Comparison of ENCODE assay signal across 9 cellular contexts in genomic region chr15:51736646-51737537, GRCh38. TPM values are rescaled to one million over a fixed set of nuclear protein-coding genes. Genes with fewer than 3 reads are reported as not detected.
DNase-seq lines count a peak whose midpoint lies in the region; ATAC-seq, FAIRE-seq and TF ChIP-seq lines count a peak whose summit lies in the region.
"Had no signal": no experiment of that assay in that cellular context is flagged by ENCODE, and none has a peak within 500 bp of the region (broad histone marks: within the 10 kb centered on the region; RNA-seq: fewer than 3 reads in every experiment).

No MANE protein-coding gene starts in this region.

- peak; percentile 55 for ATAC-seq in GM12878

- H3K27ac ChIP-seq in GM12878 (ENCODE audit: control insufficient read depth, insufficient read depth) = peak overlapping the region; percentile 94
- H3K27ac ChIP-seq in spleen = peak overlapping the region; percentile 89 to 96 (median 94)

- SMC1A ChIA-PET in GM12878 (lab: Charles Lee; ENCODE audit: uncharacterized antibody, unreplicated experiment) = interaction anchor here (1.1 to 5.2 kb wide), 17 partner anchors 11 to 484 kb away, joined by 3 to 45 read pairs (median 4); partner anchors contain the start of gene DMXL2

- TF ChIP-seq CTCF in GM20000 (IDR thresholded peaks at IDR 0.05; ENCODE audit: extremely low read depth, missing control alignments) (no peak), GM12878 (IDR thresholded peaks at IDR 0.05 in 2 of 3, conservative IDR thresholded peaks at IDR 0.05 in 1 of 3; ENCODE audit: control insufficient read depth in 2 of 3, extremely low read depth in 1 of 3, insufficient read depth in 1 of 3, low read depth in 3 of 3, low read length in 3 of 3) (no peak), spleen (IDR thresholded peaks at IDR 0.05 in 8 of 11, conservative IDR thresholded peaks at IDR 0.05 in 3 of 11) (no peak)

- H3K4me1 Mint-ChIP-seq in T-helper 1 cell treated with Interleukin-12 subunit alpha and Interleukin-12 subunit beta and Interleukin-4 antibody, amounts not matched to agents 30 μg/mL and 1 μg/mL, for 36 hours (ENCODE audit: low read depth) = peaks cover 51% of the 10 kb centered on the region
- H3K4me1 Mint-ChIP-seq in immature natural killer cell = peaks cover 62 to 64% of the 10 kb centered on the region in 2 donors

- peaks cover 61% of the 10 kb centered on the region for H3K79me2 ChIP-seq in GM12878 (ENCODE audit: control insufficient read depth, insufficient read depth, low read length)

- H3K4me1 ChIP-seq in GM12878 (ENCODE audit: control insufficient read depth, insufficient read depth, low read length) = peaks cover 31% of the 10 kb centered on the region
- H3K4me1 ChIP-seq in spleen = peaks cover 49 to 63% (median 59%) of the 10 kb centered on the region in 6 donors

- no peaks in the 10 kb centered on the region for H3K27me3 ChIP-seq in GM12878 (replicated peaks in 1 of 2; ENCODE audit: control insufficient read depth in 2 of 2, insufficient read depth in 2 of 2, low read length in 1 of 2)
- no peaks in the 10 kb centered on the region for H3K27me3 ChIP-seq in spleen (replicated peaks in 1 of 7)

- H3K36me3 ChIP-seq in GM12878 (ENCODE audit: control insufficient read depth in 2 of 2, insufficient read depth in 2 of 2, low read length in 1 of 2) (no peaks in the 10 kb centered on the region), spleen (no peaks in the 10 kb centered on the region)

- no peak for TF ChIP-seq RAD21 in GM12878 (IDR thresholded peaks at IDR 0.05; ENCODE audit: insufficient read depth, low read depth, low read length)

- H3K27ac Mint-ChIP-seq in T-helper 1 cell treated with Interleukin-12 subunit alpha and Interleukin-12 subunit beta and Interleukin-4 antibody, amounts not matched to agents 30 μg/mL and 1 μg/mL, for 36 hours = peak overlapping the region; percentile 82
- peak overlapping the region; percentile 84 to 97 (median 94) for H3K27ac Mint-ChIP-seq in immature natural killer cell

- CTCF ChIA-PET in GM12878 (lab: Yijun Ruan, JAX) = interaction anchor here (0.6 to 10.1 kb wide), 16 partner anchors 9 to 491 kb away, joined by 3 to 136 read pairs (median 4); partner anchors contain the start of gene DMXL2

- under 1% methylated on average over 50 of the region's 74 CpGs for WGBS in GM12878 (ENCODE audit: insufficient coverage, insufficient replicate concordance, low lambda C conversion rate, missing lambda C conversion rate)
- WGBS in spleen, 5 donors = 1 to 3% (median 1%) methylated on average over 9 to 74 of the region's 74 CpGs

- no peaks in the 10 kb centered on the region for H3K9me3 Mint-ChIP-seq in T-helper 1 cell treated with Interleukin-12 subunit alpha and Interleukin-12 subunit beta and Interleukin-4 antibody, amounts not matched to agents 30 μg/mL and 1 μg/mL, for 36 hours
- H3K9me3 Mint-ChIP-seq in immature natural killer cell = no peaks in the 10 kb centered on the region

- H3K27me3 Mint-ChIP-seq in T-helper 1 cell treated with Interleukin-12 subunit alpha and Interleukin-12 subunit beta and Interleukin-4 antibody, amounts not matched to agents 30 μg/mL and 1 μg/mL, for 36 hours (ENCODE audit: low read depth) = no peaks in the 10 kb centered on the region
- peaks cover 0 to 6% (median 0%) of the 10 kb centered on the region in 3 donors for H3K27me3 Mint-ChIP-seq in immature natural killer cell (ENCODE audit: low read depth in 3 of 3)

- H4K20me1 ChIP-seq in GM12878 (ENCODE audit: control insufficient read depth, insufficient read depth) = no peaks in the 10 kb centered on the region

- H2AFZ ChIP-seq in GM12878 (ENCODE audit: control insufficient read depth, low read depth, low read length) = peak overlapping the region; percentile 73

- DNase-seq in D341Med (ENCODE audit: low spot score) (peak; percentile 86), GM20000 (ENCODE audit: low spot score) (peak; percentile 74), HuH-7 (ENCODE audit: low spot score) (peak; percentile 42), GM12878 (ENCODE audit: low read depth, low spot score) (no peak), immature natural killer cell (peak; percentile 46 to 58 (median 56)), spleen (peak; percentile 93), GF-D8 (lab: John Stamatoyannopoulos, UW) (no peak)

- H3K36me3 Mint-ChIP-seq in T-helper 1 cell treated with Interleukin-12 subunit alpha and Interleukin-12 subunit beta and Interleukin-4 antibody, amounts not matched to agents 30 μg/mL and 1 μg/mL, for 36 hours (ENCODE audit: low read depth) = peaks cover 13% of the 10 kb centered on the region
- no peaks in the 10 kb centered on the region for H3K36me3 Mint-ChIP-seq in immature natural killer cell

- peak overlapping the region; percentile 88 for H3K4me3 Mint-ChIP-seq in T-helper 1 cell treated with Interleukin-12 subunit alpha and Interleukin-12 subunit beta and Interleukin-4 antibody, amounts not matched to agents 30 μg/mL and 1 μg/mL, for 36 hours
- peak overlapping the region; percentile 91 to 94 (median 92) for H3K4me3 Mint-ChIP-seq in immature natural killer cell

- RAD21 ChIA-PET in GM12878 (lab: Charles Lee; ENCODE audit: unreplicated experiment) = interaction anchor here (0.6 to 5.5 kb wide), 16 partner anchors 11 to 730 kb away, joined by 3 to 33 read pairs (median 3); no protein-coding TSS in a partner anchor

- peak overlapping the region; percentile 78 for H3K9ac ChIP-seq in GM12878 (ENCODE audit: control insufficient read depth, insufficient read depth, low read length)

- POLR2A ChIA-PET in GM12878 (lab: Charles Lee) = interaction anchor here (0.5 to 2.4 kb wide), 9 partner anchors 9 to 115 kb away, joined by 3 to 11 read pairs (median 4); partner anchors contain the start of gene DMXL2

- H3K4me2 ChIP-seq in GM12878 (ENCODE audit: control insufficient read depth, insufficient read depth) = peak overlapping the region; percentile 95

- FAIRE-seq in GM12878 (lab: Jason Lieb, UNC) = no peak
- FAIRE-seq: colon had no signal

- TF ChIP-seq POLR2A in GM12878 (IDR thresholded peaks at IDR 0.05; ENCODE audit: low read depth, low read length) = peak; percentile 63; the same call in 1 of the 2 replicates
- TF ChIP-seq POLR2A in spleen (IDR thresholded peaks at IDR 0.05) = no peak

- in situ Hi-C loops in GM12878 (cut with MboI) = no loop called here

- H3K4me3 ChIP-seq in GM12878 (peak overlapping the region; percentile 77), spleen (peak overlapping the region; percentile 64 to 93 (median 86))

- H3K9me3 ChIP-seq in GM12878 (replicated peaks; ENCODE audit: control insufficient read depth, insufficient read depth, low read length) (no peaks in the 10 kb centered on the region), spleen (no peaks in the 10 kb centered on the region)

- BruUV-seq in GM12878 (replicated peaks; lab: Mats Ljungman, UMichigan) = no TSS peak

- intact Hi-C loops in GM12878 (cut with micrococcal nuclease; ENCODE audit: unreplicated experiment) = loop anchor here (1.0 to 10.0 kb wide), 5 partner anchors 40 to 368 kb away; partner anchors contain the start of gene DMXL2
- intact Hi-C loops in spleen (cut with DNase I; ENCODE audit: low total_unique reads) = no loop called here

- no peak for TF ChIP-seq EP300 in GM12878 (IDR thresholded peaks at IDR 0.05; ENCODE audit: borderline replicate concordance in 1 of 2, control insufficient read depth in 1 of 2, low read depth in 2 of 2, low read length in 2 of 2)

RNA-seq across cellular contexts. Expression of gene LYSMD2, which starts 0.6 kb away (rescaled TPM):
- total RNA-seq in GM12878 (2013; cell fraction: nucleolus; rRNA removed) = 6.2 and 7.8 TPM in 2 replicates
- 36.8 and 51.3 TPM in 2 replicates for total RNA-seq in GM12878 (2014; rRNA removed)
- 42.4 and 44.4 TPM in 2 replicates for total RNA-seq in GM12878 (2014; rRNA removed; fragmentation: Illumina TruSeq; extraction: Trizol)
- total RNA-seq in GM12878 (2021) = 41.9 and 42.1 TPM in 2 replicates
- polyA plus RNA-seq in GM12878 (2011; ENCODE audit: low read depth) = 10.6 TPM
- polyA plus RNA-seq in GM12878 (2011; rRNA removed) = 61.2 and 96.0 TPM in 2 replicates
- 19.3 and 34.3 TPM in 2 replicates for polyA plus RNA-seq in GM12878 (2011; cell fraction: cytosol; rRNA removed)
- 18.3 and 18.4 TPM in 2 replicates for polyA plus RNA-seq in GM12878 (2011; cell fraction: nucleus; rRNA removed)
- 12.4 and 16.1 TPM in 2 replicates for polyA plus RNA-seq in GM12878 (2012)
- 40.3 and 50.4 TPM in 2 replicates for polyA plus RNA-seq in GM12878 (2014; fragmentation: Illumina TruSeq; extraction: Trizol)
- polyA plus RNA-seq in GM12878 (2014; fragmentation: Nextera tagmentation; extraction: Ambion mirVana) = 10 to 100 TPM; 30.5 to 61.3 TPM
- 40.9 and 48.5 TPM in 2 replicates for polyA plus RNA-seq in GM12878 (2014; rRNA removed)
- polyA plus RNA-seq in GM12878 (2016; fragmentation: Nextera tagmentation; extraction: Ambion mirVana) = 10 to 100 TPM; 49.4 to 54.9 TPM
- 8.7 and 9.4 TPM in 2 replicates for polyA minus RNA-seq in GM12878 (2011; rRNA and poly(A)+ RNA removed)
- polyA minus RNA-seq in GM12878 (2011; cell fraction: cytosol; rRNA and poly(A)+ RNA removed) = 5.3 and 8.7 TPM in 2 replicates
- polyA minus RNA-seq in GM12878 (2011; cell fraction: nucleus; rRNA and poly(A)+ RNA removed) = 3.6 and 6.5 TPM in 2 replicates
- polyA plus RNA-seq in immature natural killer cell = 10 to 100 TPM; 24.9 to 36.2 (median 33.6) TPM
- total RNA-seq in spleen = 10 to 100 TPM; 18.1 to 41.7 (median 24.2) TPM
- 10 to 100 TPM; 32.7 to 39.0 (median 35.5) TPM for polyA plus RNA-seq in spleen

RNA-seq across cellular contexts. Expression of gene TMOD2, which starts 14.5 kb away (rescaled TPM):
- 8.5 and 10.5 TPM in 2 replicates for total RNA-seq in GM12878 (2013; cell fraction: nucleolus; rRNA removed)
- total RNA-seq in GM12878 (2014; rRNA removed) (9.1 and 10.8 TPM in 2 replicates), GM12878 (2014; rRNA removed; fragmentation: Illumina TruSeq; extraction: Trizol) (12.6 and 13.9 TPM in 2 replicates), GM12878 (2021) (13.0 and 15.2 TPM in 2 replicates), spleen (10 to 100 TPM in 6 of 7 donors, 1 to 10 TPM in 1; 9.0 to 21.1 (median 15.9) TPM)
- 4.4 TPM for polyA plus RNA-seq in GM12878 (2011; ENCODE audit: low read depth)
- polyA plus RNA-seq in GM12878 (2011; rRNA removed) (0.61 and 0.66 TPM in 2 replicates), GM12878 (2014; fragmentation: Illumina TruSeq; extraction: Trizol) (10.5 and 16.0 TPM in 2 replicates), GM12878 (2014; fragmentation: Nextera tagmentation; extraction: Ambion mirVana) (1 to 10 TPM; 1.6 to 1.7 TPM), GM12878 (2014; rRNA removed) (6.9 and 7.6 TPM in 2 replicates), GM12878 (2016; fragmentation: Nextera tagmentation; extraction: Ambion mirVana) (1 to 10 TPM; 4.7 to 5.1 TPM), immature natural killer cell (under 1 TPM; 0.18 to 0.27 (median 0.23) TPM), spleen (1 to 10 TPM; 1.3 to 2.6 (median 1.6) TPM)
- 0.22 and 0.24 TPM in 2 replicates for polyA plus RNA-seq in GM12878 (2011; cell fraction: cytosol; rRNA removed)
- polyA plus RNA-seq in GM12878 (2011; cell fraction: nucleus; rRNA removed) = 0.54 and 0.86 TPM in 2 replicates
- polyA plus RNA-seq in GM12878 (2012) = 1.0 and 1.8 TPM in 2 replicates
- polyA minus RNA-seq in GM12878 (2011; rRNA and poly(A)+ RNA removed) = 0.41 and 0.59 TPM in 2 replicates
- polyA minus RNA-seq in GM12878 (2011; cell fraction: cytosol; rRNA and poly(A)+ RNA removed) = 0.13 TPM in 1 of 2 replicates, not detected in the other
- 0.36 and 0.86 TPM in 2 replicates for polyA minus RNA-seq in GM12878 (2011; cell fraction: nucleus; rRNA and poly(A)+ RNA removed)

RNA-seq across cellular contexts. Expression of gene SCG3, which starts 55.6 kb away (rescaled TPM):
- not detected in 2 replicates for total RNA-seq in GM12878 (2013; cell fraction: nucleolus; rRNA removed)
- not detected in 2 replicates for total RNA-seq in GM12878 (2014; rRNA removed)
- total RNA-seq in GM12878 (2014; rRNA removed; fragmentation: Illumina TruSeq; extraction: Trizol) = not detected in 2 replicates
- not detected in 2 replicates for total RNA-seq in GM12878 (2021)
- polyA plus RNA-seq in GM12878 (2011; ENCODE audit: low read depth) = not detected
- polyA plus RNA-seq in GM12878 (2011; rRNA removed) = not detected in 2 replicates
- not detected in 2 replicates for polyA plus RNA-seq in GM12878 (2011; cell fraction: cytosol; rRNA removed)
- not detected in 2 replicates for polyA plus RNA-seq in GM12878 (2011; cell fraction: nucleus; rRNA removed)
- not detected in 2 replicates for polyA plus RNA-seq in GM12878 (2012)
- 0.03 TPM in 1 of 2 replicates, not detected in the other for polyA plus RNA-seq in GM12878 (2014; fragmentation: Illumina TruSeq; extraction: Trizol)
- not detected for polyA plus RNA-seq in GM12878 (2014; fragmentation: Nextera tagmentation; extraction: Ambion mirVana)
- not detected in 2 replicates for polyA plus RNA-seq in GM12878 (2014; rRNA removed)
- under 1 TPM; 0.04 to 0.15 TPM for polyA plus RNA-seq in GM12878 (2016; fragmentation: Nextera tagmentation; extraction: Ambion mirVana)
- polyA minus RNA-seq in GM12878 (2011; rRNA and poly(A)+ RNA removed) = not detected in 2 replicates
- not detected in 2 replicates for polyA minus RNA-seq in GM12878 (2011; cell fraction: cytosol; rRNA and poly(A)+ RNA removed)
- not detected in 2 replicates for polyA minus RNA-seq in GM12878 (2011; cell fraction: nucleus; rRNA and poly(A)+ RNA removed)
- not detected for polyA plus RNA-seq in immature natural killer cell
- total RNA-seq in spleen = under 1 TPM in 1 of 7 donors, not detected in 6; 0.16 TPM
- under 1 TPM in 1 of 3 donors, not detected in 2; 0.06 TPM for polyA plus RNA-seq in spleen

Comparison
In these comparisons a context has a peak if more than half of its experiments do, and no peak if none do; other contexts are left out.
1. DNase-seq: peak in D341Med (single experiment), GM20000 (single experiment), HuH-7 (single experiment), immature natural killer cell (3 of 3) and spleen (single experiment); none in GM12878 (single experiment) and GF-D8 (single experiment).